Comparison of ENCODE assay signal across 8 cellular contexts in the genomic region with DNA sequence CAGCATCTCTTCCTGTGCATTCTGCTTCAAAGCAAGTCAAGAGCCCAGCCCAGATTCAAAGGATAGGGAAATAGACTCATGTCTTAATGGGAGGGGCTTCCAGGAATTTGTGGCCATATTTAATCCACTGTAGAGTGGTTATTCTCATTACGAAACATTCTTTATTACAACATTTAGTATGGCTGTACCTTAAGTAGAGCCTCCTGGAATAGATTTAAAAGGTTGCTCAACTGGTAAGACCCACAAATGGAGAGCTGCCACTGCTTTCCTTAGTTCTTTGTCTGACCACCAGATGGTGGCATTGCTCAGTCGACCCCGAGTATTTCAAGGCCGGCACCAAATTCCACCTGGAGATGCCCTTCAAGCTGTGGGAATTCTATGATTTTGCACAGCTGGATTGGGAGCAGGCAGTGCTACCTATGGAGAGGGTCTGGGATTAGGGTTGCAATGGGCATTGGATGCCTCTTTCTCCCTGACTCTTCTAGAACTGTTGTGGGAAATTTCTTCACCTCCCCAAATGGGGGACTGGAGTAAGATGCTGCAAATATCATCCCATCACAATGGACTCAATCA.
DNase-seq lines count a peak whose midpoint lies in the region; ATAC-seq and TF ChIP-seq lines count a peak whose summit lies in the region.

No MANE protein-coding gene starts in this region.

- peak; percentile 47 for ATAC-seq in GM21786 (IDR thresholded peaks at IDR 0.05; ENCODE audit: unreplicated experiment)
- no peak for ATAC-seq in HG03039 (IDR thresholded peaks at IDR 0.05; ENCODE audit: unreplicated experiment)

- peaks cover 15% of the 10 kb centered on the region for H3K9me3 Mint-ChIP-seq in T-helper 2 cell treated with Interferon-gamma antibody and Interleukin-4, amounts not matched to agents 5 μg/mL and 100 μg/mL, for 36 hours

- peaks cover 2% of the 10 kb centered on the region for H3K27me3 Mint-ChIP-seq in T-helper 2 cell treated with Interferon-gamma antibody and Interleukin-4, amounts not matched to agents 5 μg/mL and 100 μg/mL, for 36 hours (ENCODE audit: low read depth)

- TF ChIP-seq CTCF in cardiac fibroblast (IDR thresholded peaks at IDR 0.05; ENCODE audit: low read depth, low read length) = peak; percentile 73

- peaks cover 2% of the 10 kb centered on the region for H3K36me3 Mint-ChIP-seq in T-helper 2 cell treated with Interferon-gamma antibody and Interleukin-4, amounts not matched to agents 5 μg/mL and 100 μg/mL, for 36 hours (ENCODE audit: low read depth)

- no peak overlapping the region for H3K4me3 ChIP-seq in cardiac fibroblast (replicated peaks in 1 of 2; ENCODE audit: low read depth in 2 of 2, low read length in 2 of 2)

- no peak overlapping the region for H3K27ac Mint-ChIP-seq in T-helper 2 cell treated with Interferon-gamma antibody and Interleukin-4, amounts not matched to agents 5 μg/mL and 100 μg/mL, for 36 hours

- H3K4me3 Mint-ChIP-seq in T-helper 2 cell treated with Interferon-gamma antibody and Interleukin-4, amounts not matched to agents 5 μg/mL and 100 μg/mL, for 36 hours = no peak overlapping the region

- peaks cover 41% of the 10 kb centered on the region for H3K4me1 Mint-ChIP-seq in T-helper 2 cell treated with Interferon-gamma antibody and Interleukin-4, amounts not matched to agents 5 μg/mL and 100 μg/mL, for 36 hours (ENCODE audit: low read depth)

- DNase-seq in DMS53 treated with DMSO at 0.1 percent for 48 hours (lab: John Stamatoyannopoulos, UW; ENCODE audit: unreplicated experiment) = peak; percentile 55
- peak; percentile 53 for DNase-seq in NCI-H1694 (lab: John Stamatoyannopoulos, UW)
- DNase-seq in T-helper 2 cell treated with Interferon-gamma antibody and Interleukin-4, amounts not matched to agents 5 μg/mL and 100 μg/mL, for 36 hours (ENCODE audit: low spot score) = peak; percentile 29
- peak; percentile 83 to 84 for DNase-seq in cardiac fibroblast (ENCODE audit: low read depth in 2 of 2)
- DNase-seq in islet precursor cell = peak; percentile 88
- peak; percentile 25 to 40 for DNase-seq in stimulated activated CD4-positive, alpha-beta T cell treated with anti-CD3 and anti-CD28 coated beads, Interleukin-2, amount 100 ng/mL, for 48 hours

Comparison
In these comparisons a context has a peak if more than half of its experiments do, and no peak if none do; other contexts are left out.
1. DNase-seq: peak in every context shown above with its lines; median percentile 88 in islet precursor cell; 84 in cardiac fibroblast; 55 in DMS53 treated with DMSO at 0.1 percent for 48 hours; 53 in NCI-H1694; 32 in stimulated activated CD4-positive, alpha-beta T cell treated with anti-CD3 and anti-CD28 coated beads, Interleukin-2, amount 100 ng/mL, for 48 hours; 29 in T-helper 2 cell treated with Interferon-gamma antibody and Interleukin-4, amounts not matched to agents 5 μg/mL and 100 μg/mL, for 36 hours.